In the genomic region with DNA sequence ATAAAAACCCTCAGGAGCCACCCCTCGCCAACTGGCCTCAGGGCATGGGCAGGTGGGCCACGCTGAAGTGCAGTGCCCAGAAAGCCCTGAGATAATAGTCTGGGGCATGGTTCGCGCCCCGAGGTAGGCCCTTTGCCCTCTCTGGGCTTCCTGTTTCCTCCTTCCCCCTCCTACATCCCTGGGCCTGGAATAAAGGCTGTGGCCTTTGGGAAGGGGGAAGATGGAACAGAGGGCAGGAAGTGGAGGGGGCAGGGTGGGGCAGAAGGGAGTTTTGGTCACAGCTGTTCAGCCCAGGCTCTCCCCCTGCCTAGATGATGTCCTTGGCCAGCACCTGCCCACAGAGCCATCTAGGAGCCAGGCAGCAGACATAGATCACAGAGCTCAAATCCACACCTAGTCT, we compare ENCODE assay signal across 11 cellular contexts. TPM values are rescaled to one million over a fixed set of nuclear protein-coding genes. Genes with fewer than 3 reads are reported as not detected.
DNase-seq lines count a peak whose midpoint lies in the region; ATAC-seq and TF ChIP-seq lines count a peak whose summit lies in the region.
"Had no signal": no experiment of that assay in that cellular context is flagged by ENCODE, and none has a peak within 500 bp of the region (broad histone marks: within the 10 kb centered on the region; RNA-seq: fewer than 3 reads in every experiment).

No MANE protein-coding gene starts in this region.

- TF ChIP-seq RAD21 in HCT116 (IDR thresholded peaks at IDR 0.05; ENCODE audit: low read depth): no peak

- no peak for TF ChIP-seq CTCF in HCT116 (IDR thresholded peaks at IDR 0.05 in 2 of 3, conservative IDR thresholded peaks at IDR 0.05 in 1 of 3; ENCODE audit: borderline replicate concordance in 1 of 3, insufficient read depth in 1 of 3, low read depth in 2 of 3, low read length in 2 of 3)
- no peak for TF ChIP-seq CTCF in PC-3 (conservative IDR thresholded peaks at IDR 0.05; ENCODE audit: low read depth, low read length)
- TF ChIP-seq CTCF in heart left ventricle (IDR thresholded peaks at IDR 0.05): no peak
- TF ChIP-seq CTCF in sigmoid colon (IDR thresholded peaks at IDR 0.05): no peak

- RAD21 ChIA-PET in HCT116 (lab: Charles Lee; ENCODE audit: low non-redundant PET in 1 of 2, low total read pairs in 2 of 2, uncharacterized antibody in 2 of 2, unreplicated experiment in 2 of 2): no interaction called here

- DNase-seq in HCT116 (ENCODE audit: low read depth, low spot score) (no peak), PC-3 (no peak), heart left ventricle (no peak), sigmoid colon (peak; percentile 64), NCI-H446 treated with DMSO at 0.1 percent for 48 hours (lab: John Stamatoyannopoulos, UW) (no peak), caudate nucleus (lab: John Stamatoyannopoulos, UW) (no peak)
- no peak for DNase-seq in activated CD4-positive, CD25-positive, alpha-beta regulatory T cell treated with anti-CD3 and anti-CD28 coated beads, Interleukin-2, amount 50 U/mL, for 72 hours
- DNase-seq: NCI-H1694 treated with DMSO at 0.1 percent for 48 hours, occipital lobe had no signal

- no peaks in the 10 kb centered on the region for H3F3A ChIP-seq in PC-3 (ENCODE audit: low read length, unreplicated experiment)

- intact Hi-C loops in HCT116 (cut with micrococcal nuclease) (no loop called here), PC-3 (cut with micrococcal nuclease) (no loop called here), heart left ventricle (cut with DNase I) (loop anchor here in 1 of 10 donors (5.0 kb wide), 1 partner anchor 40 kb away; no protein-coding TSS in a partner anchor), sigmoid colon (cut with DNase I) (no loop called here)

- peaks cover 24 to 40% of the 10 kb centered on the region in 2 experiments for H3K36me3 ChIP-seq in HCT116 (ENCODE audit: control insufficient read depth in 1 of 2, insufficient read depth in 2 of 2, low read length in 2 of 2)
- H3K36me3 ChIP-seq in PC-3 (ENCODE audit: low read depth, low read length): peaks cover 51% of the 10 kb centered on the region
- peaks cover 15 to 77% (median 59%) of the 10 kb centered on the region in 9 donors for H3K36me3 ChIP-seq in heart left ventricle
- peaks cover 27 to 69% (median 32%) of the 10 kb centered on the region in 4 donors for H3K36me3 ChIP-seq in sigmoid colon

- peak overlapping the region; percentile 58 for H3K27ac ChIP-seq in HCT116 (ENCODE audit: low read depth, low read length)
- H3K27ac ChIP-seq in PC-3 (ENCODE audit: low read length): peak overlapping the region; percentile 61
- peak overlapping the region in 11 of 12 donors; percentile 4 to 60 (median 32) for H3K27ac ChIP-seq in heart left ventricle
- H3K27ac ChIP-seq in sigmoid colon: peak overlapping the region; percentile 40 to 68 (median 52)
- H3K27ac ChIP-seq in caudate nucleus (ENCODE audit: low read depth, low read length): no peak overlapping the region

- no peaks in the 10 kb centered on the region for H3K9me3 ChIP-seq in HCT116 (ENCODE audit: control insufficient read depth in 1 of 2, insufficient read depth in 1 of 2, low read depth in 1 of 2, low read length in 2 of 2)
- H3K9me3 ChIP-seq in PC-3 (ENCODE audit: low read length): no peaks in the 10 kb centered on the region
- H3K9me3 ChIP-seq in heart left ventricle: no peaks in the 10 kb centered on the region
- H3K9me3 ChIP-seq in sigmoid colon: no peaks in the 10 kb centered on the region

- H3K4me2 ChIP-seq in HCT116 (ENCODE audit: low read length) (peak overlapping the region; percentile 77), PC-3 (ENCODE audit: low read length) (peak overlapping the region; percentile 65)

- H3K9ac ChIP-seq in HCT116 (ENCODE audit: low read length) (no peak overlapping the region), PC-3 (ENCODE audit: low read length) (no peak overlapping the region)

- H3K79me2 ChIP-seq in HCT116 (ENCODE audit: insufficient read depth, low read length): peaks cover 22% of the 10 kb centered on the region
- peaks cover 52% of the 10 kb centered on the region for H3K79me2 ChIP-seq in PC-3 (ENCODE audit: low read length)

- POLR2A ChIA-PET in HCT116 (lab: Charles Lee) (no interaction called here), PC-3 (lab: Charles Lee; ENCODE audit: unreplicated experiment) (no interaction called here)

- peaks cover 8% of the 10 kb centered on the region; the same call in 1 of the 2 replicates for H4K20me1 ChIP-seq in HCT116 (ENCODE audit: insufficient read depth)
- peaks cover 60% of the 10 kb centered on the region for H4K20me1 ChIP-seq in PC-3 (ENCODE audit: low read length)

- H3K4me3 ChIP-seq in HCT116 (replicated peaks in 1 of 2; ENCODE audit: low read depth in 1 of 2, low read length in 2 of 2): peak overlapping the region in 1 of 2 experiments; percentile 36; a peak in 1 of 4 replicates
- no peak overlapping the region for H3K4me3 ChIP-seq in PC-3 (ENCODE audit: low read length)
- H3K4me3 ChIP-seq in heart left ventricle: no peak overlapping the region
- no peak overlapping the region for H3K4me3 ChIP-seq in sigmoid colon

- H3K27me3 ChIP-seq in HCT116 (ENCODE audit: insufficient read depth, low read length) (no peaks in the 10 kb centered on the region), PC-3 (ENCODE audit: low read length) (no peaks in the 10 kb centered on the region), heart left ventricle (no peaks in the 10 kb centered on the region), sigmoid colon (no peaks in the 10 kb centered on the region)

- no peak for TF ChIP-seq EP300 in sigmoid colon (IDR thresholded peaks at IDR 0.05)

- no peaks in the 10 kb centered on the region for H3K9me2 ChIP-seq in HCT116 (ENCODE audit: insufficient read depth)
- no peaks in the 10 kb centered on the region for H3K9me2 ChIP-seq in PC-3 (replicated peaks; ENCODE audit: low read length)

- TF ChIP-seq POLR2A in HCT116 (IDR thresholded peaks at IDR 0.05; ENCODE audit: borderline replicate concordance, extremely low read depth, insufficient read depth, insufficient read length) (no peak), heart left ventricle (IDR thresholded peaks at IDR 0.05) (no peak), sigmoid colon (IDR thresholded peaks at IDR 0.05) (peak in 1 of 2 donors; percentile 8)

- no TSS peak for BruUV-seq in HCT116 (replicated peaks; lab: Mats Ljungman, UMichigan)
- no TSS peak for BruUV-seq in PC-3 (replicated peaks; lab: Mats Ljungman, UMichigan)

- 39 to 63% (median 58%) methylated on average over 5 of the region's 5 CpGs for WGBS in heart left ventricle, 4 donors
- 12 to 60% methylated on average over 5 of the region's 5 CpGs for WGBS in sigmoid colon, 2 donors

- no peak for ATAC-seq in HCT116
- ATAC-seq in PC-3: no peak
- ATAC-seq in heart left ventricle: peak in 2 of 4 donors; percentile 4 to 29
- ATAC-seq in HG03280 (IDR thresholded peaks at IDR 0.05; ENCODE audit: unreplicated experiment): no peak

- H3K4me1 ChIP-seq in HCT116 (ENCODE audit: control insufficient read depth in 1 of 2, insufficient read depth in 2 of 2, low read length in 2 of 2) (peaks cover 41 to 45% of the 10 kb centered on the region in 2 experiments), PC-3 (ENCODE audit: insufficient read depth, low read length) (peaks cover 46% of the 10 kb centered on the region), heart left ventricle (peaks cover 24 to 75% (median 52%) of the 10 kb centered on the region in 12 donors), sigmoid colon (peaks cover 0 to 60% (median 51%) of the 10 kb centered on the region in 4 donors)

- H2AFZ ChIP-seq in HCT116 (ENCODE audit: low read depth, low read length, poor library complexity, severe bottlenecking) (no peak overlapping the region), PC-3 (ENCODE audit: low read length) (no peak overlapping the region)

- CTCF ChIA-PET in HCT116 (lab: Charles Lee): interaction anchor here (1.1 kb wide), 1 partner anchor 15 kb away, joined by 3 read pairs; no protein-coding TSS in a partner anchor
- CTCF ChIA-PET in PC-3 (lab: Charles Lee): no interaction called here

TF ChIP-seq in HCT116, 20 proteins besides CTCF, POLR2A, EP300 and RAD21 (continues in another document):
- TF ChIP-seq SRF (IDR thresholded peaks at IDR 0.05; ENCODE audit: low read depth): no peak

RNA-seq across cellular contexts. Expression of a gene that starts 11.3 kb away (rescaled TPM):
- total RNA-seq in HCT116 (2021; ENCODE audit: unreplicated experiment) (15.0 TPM), PC-3 (2014; rRNA removed) (72.3 and 86.9 TPM in 2 replicates), heart left ventricle (10 to 100 TPM in 7 of 9 donors, 1 to 10 TPM in 2; 5.3 to 27.3 (median 17.2) TPM), sigmoid colon (100 to 1,000 TPM in 1 of 4 donors, 10 to 100 TPM in 3; 12.8 to 135 (median 21.9) TPM)
- 22.5 and 60.5 TPM in 2 replicates for polyA plus RNA-seq in HCT116 (2012)
- polyA plus RNA-seq in heart left ventricle (10 to 100 TPM in 1 of 2 donors, 1 to 10 TPM in 1; 9.3 to 40.3 TPM), sigmoid colon (10 to 100 TPM; 15.6 to 26.7 (median 16.9) TPM)

RNA-seq across cellular contexts. Expression of a gene that starts 34.6 kb away (rescaled TPM):
- total RNA-seq in HCT116 (2021; ENCODE audit: unreplicated experiment) (5.6 TPM), PC-3 (2014; rRNA removed) (1.2 TPM in 2 replicates), heart left ventricle (1 to 10 TPM in 7 of 9 donors, under 1 TPM in 2; 0.83 to 4.8 (median 2.0) TPM), sigmoid colon (1 to 10 TPM; 2.9 to 7.1 (median 4.4) TPM)
- 2.1 TPM in 2 replicates for polyA plus RNA-seq in HCT116 (2012)
- polyA plus RNA-seq in heart left ventricle (1 to 10 TPM in 1 of 2 donors, under 1 TPM in 1; 0.72 to 1.9 TPM), sigmoid colon (1 to 10 TPM in 2 of 3 donors, under 1 TPM in 1; 0.60 to 6.0 (median 2.8) TPM)

RNA-seq across cellular contexts. Expression of a gene that starts 34.6 kb away (rescaled TPM):
- 38.8 TPM for total RNA-seq in HCT116 (2021; ENCODE audit: unreplicated experiment)
- 29.6 and 34.1 TPM in 2 replicates for polyA plus RNA-seq in HCT116 (2012)
- 47.4 and 58.9 TPM in 2 replicates for total RNA-seq in PC-3 (2014; rRNA removed)
- 10 to 100 TPM; 35.3 to 52.5 (median 42.3) TPM for total RNA-seq in heart left ventricle
- polyA plus RNA-seq in heart left ventricle: 10 to 100 TPM; 19.9 to 43.3 TPM
- total RNA-seq in sigmoid colon: 10 to 100 TPM; 43.5 to 49.9 (median 48.9) TPM
- polyA plus RNA-seq in sigmoid colon: 10 to 100 TPM; 35.4 to 54.5 (median 40.7) TPM

RNA-seq across cellular contexts. Expression of a gene that starts 50.3 kb away (rescaled TPM):
- not detected for total RNA-seq in HCT116 (2021; ENCODE audit: unreplicated experiment)
- 0.01 TPM in 1 of 2 replicates, not detected in the other for polyA plus RNA-seq in HCT116 (2012)
- not detected in 2 replicates for total RNA-seq in PC-3 (2014; rRNA removed)
- total RNA-seq in heart left ventricle: 1,000 to 10,000 TPM in 1 of 9 donors, 100 to 1,000 TPM in 8; 293 to 1,122 (median 530) TPM
- polyA plus RNA-seq in heart left ventricle: 100 to 1,000 TPM; 496 to 675 TPM
- under 1 TPM in 1 of 4 donors, not detected in 3; 0.54 TPM for total RNA-seq in sigmoid colon
- polyA plus RNA-seq in sigmoid colon: 1 to 10 TPM in 1 of 3 donors, under 1 TPM in 2; 0.25 to 1.2 (median 0.69) TPM
- total RNA-seq: glomerular endothelial cell, occipital lobe had no signal
